In genomic region chr15:50145451-50145872, GRCh38 we compare ENCODE assay signal across 8 cellular contexts. TPM values are rescaled to one million over a fixed set of nuclear protein-coding genes. Genes with fewer than 3 reads are reported as not detected.
A peak's percentile ranks its signal among the peaks of the same experiment; 100 is the strongest.
DNase-seq lines count a peak whose midpoint lies in the region; ATAC-seq, FAIRE-seq and TF ChIP-seq lines count a peak whose summit lies in the region.

No MANE protein-coding gene starts in this region.

- no peak overlapping the region for H3K4me3 ChIP-seq in mammary epithelial cell (replicated peaks in 1 of 3; ENCODE audit: insufficient read depth in 1 of 3, low read depth in 2 of 3, low read length in 3 of 3)
- H3K4me3 ChIP-seq in kidney (ENCODE audit: low read length in 2 of 2): no peak overlapping the region
- no peak overlapping the region for H3K4me3 ChIP-seq in testis

- no peak overlapping the region for H3K9ac ChIP-seq in mammary epithelial cell (ENCODE audit: insufficient read depth, low read length)
- no peak overlapping the region for H3K9ac ChIP-seq in kidney (ENCODE audit: low read length in 2 of 2)

- no peaks in the 10 kb centered on the region for H3K27me3 ChIP-seq in mammary epithelial cell (ENCODE audit: insufficient read depth, low read length)
- no peaks in the 10 kb centered on the region for H3K27me3 ChIP-seq in testis

- no peak overlapping the region for H3K4me2 ChIP-seq in mammary epithelial cell (ENCODE audit: insufficient read depth, low read depth, low read length)

- TF ChIP-seq CTCF in mammary epithelial cell (conservative IDR thresholded peaks at IDR 0.05 in 1 of 2, IDR thresholded peaks at IDR 0.05 in 1 of 2; ENCODE audit: extremely low read depth in 1 of 2, insufficient read depth in 1 of 2, low read depth in 1 of 2, low read length in 2 of 2) (peak; percentile 33 to 48), kidney (IDR thresholded peaks at IDR 0.05; ENCODE audit: borderline replicate concordance, extremely low read depth, insufficient read depth) (peak; percentile 58), testis (IDR thresholded peaks at IDR 0.05) (peak; percentile 45 to 61 (median 55))

- dilution Hi-C loops in mammary epithelial cell (cut with HindIII; ENCODE audit: low sequenced_read_pairs): loop anchor here (10.0 kb wide), 1 partner anchor 159 kb away; no protein-coding TSS in a partner anchor

- peaks cover 10% of the 10 kb centered on the region for H3K4me1 ChIP-seq in mammary epithelial cell (ENCODE audit: insufficient read depth, low read length)
- no peaks in the 10 kb centered on the region for H3K4me1 ChIP-seq in kidney (ENCODE audit: control insufficient read depth in 1 of 2, insufficient read depth in 1 of 2, low read depth in 1 of 2, low read length in 2 of 2)
- no peaks in the 10 kb centered on the region for H3K4me1 ChIP-seq in testis

- 0% methylated on average over 2 of the region's 2 CpGs for whole genome bisulfite sequencing in mammary epithelial cell (ENCODE audit: low coverage, missing lambda C conversion rate)
- WGBS in testis, 2 donors: 23 to 33% methylated on average over 2 of the region's 2 CpGs

- H3K36me3 ChIP-seq in mammary epithelial cell (ENCODE audit: insufficient read depth, low read length): no peaks in the 10 kb centered on the region
- H3K36me3 ChIP-seq in kidney (ENCODE audit: control insufficient read depth in 1 of 2, insufficient read depth in 2 of 2, low read length in 2 of 2): no peaks in the 10 kb centered on the region
- H3K36me3 ChIP-seq in testis (ENCODE audit: low read depth, missing control alignments): no peaks in the 10 kb centered on the region

- CTCF ChIA-PET in mammary epithelial cell (lab: Charles Lee; ENCODE audit: low non-redundant PET): interaction anchor here (0.6 to 0.7 kb wide), 7 partner anchors 171 to 1504 kb away, joined by 3 to 9 read pairs (median 5); no protein-coding TSS in a partner anchor

- H3K9me3 ChIP-seq in mammary epithelial cell (replicated peaks; ENCODE audit: insufficient read depth, low read length) (no peaks in the 10 kb centered on the region), kidney (ENCODE audit: control insufficient read depth in 1 of 2, low read length in 2 of 2) (no peaks in the 10 kb centered on the region), testis (no peaks in the 10 kb centered on the region)

- no peak for TF ChIP-seq POLR2A in testis (IDR thresholded peaks at IDR 0.05)

- H3K27ac ChIP-seq in mammary epithelial cell (ENCODE audit: insufficient read depth, low read depth, low read length) (no peak overlapping the region), kidney (ENCODE audit: low read depth in 2 of 2, low read length in 2 of 2) (no peak overlapping the region), testis (no peak overlapping the region)

- no peak overlapping the region for H2AFZ ChIP-seq in mammary epithelial cell (ENCODE audit: low read depth, low read length)

- no peaks in the 10 kb centered on the region for H3K79me2 ChIP-seq in mammary epithelial cell (ENCODE audit: insufficient read depth, low read length)

- peak; percentile 30 for FAIRE-seq in kidney (lab: Jason Lieb, UNC)

- BruUV-seq in mammary epithelial cell (replicated peaks; lab: Mats Ljungman, UMichigan): no TSS peak

- intact Hi-C loops in mammary epithelial cell (cut with micrococcal nuclease): loop anchor here (1.0 to 10.0 kb wide), 7 partner anchors 241 to 1791 kb away; partner anchors contain the start of genes DTWD1, FAM227B, FGF7 and SHC4
- intact Hi-C loops in kidney (cut with DNase I): no loop called here
- intact Hi-C loops in testis (cut with DNase I; ENCODE audit: low total_unique reads): no loop called here
- intact Hi-C loops in posterior vena cava (cut with DNase I): loop anchor here in 1 of 2 donors (10.0 kb wide), 2 partner anchors 911 to 1281 kb away; no protein-coding TSS in a partner anchor

- peak; percentile 51 for ATAC-seq in HG03175 (IDR thresholded peaks at IDR 0.05; ENCODE audit: unreplicated experiment)

- in situ Hi-C loops in mammary epithelial cell (cut with MboI; ENCODE audit: low sequenced_read_pairs in 2 of 2): loop anchor here (5.0 to 25.0 kb wide), 3 partner anchors 172 to 1283 kb away; no protein-coding TSS in a partner anchor

- peak; percentile 82 for DNase-seq in Daoy (ENCODE audit: low read depth)
- peak; percentile 80 for DNase-seq in NCI-H69 (lab: John Stamatoyannopoulos, UW)
- peak; percentile 63 for DNase-seq in mammary epithelial cell
- no peak for DNase-seq in kidney
- peak; percentile 47 for DNase-seq in testis
- DNase-seq in T-helper 9 cell: no peak
- DNase-seq in posterior vena cava (ENCODE audit: low spot score): no peak

- no peaks in the 10 kb centered on the region for H4K20me1 ChIP-seq in mammary epithelial cell (ENCODE audit: insufficient read depth, low read length)

RNA-seq across cellular contexts. Expression of gene ATP8B4, which starts 26.4 kb away (rescaled TPM):
- total RNA-seq in Daoy (2014; rRNA removed; shearing (Covaris generic)): not detected in 2 replicates
- total RNA-seq in mammary epithelial cell (1 to 10 TPM in 1 of 2 donors, not detected in 1; 2.2 TPM), kidney (12.5 TPM), testis (1 to 10 TPM; 2.4 to 6.1 TPM), posterior vena cava (10 to 100 TPM; 13.8 to 21.1 TPM)
- polyA plus RNA-seq in mammary epithelial cell (not detected), kidney (ENCODE audit: insufficient read depth, low read depth, low replicate concordance) (2.1 TPM), testis (ENCODE audit: insufficient read depth, low read depth, low replicate concordance) (2.5 TPM)
- not detected for polyA minus RNA-seq in mammary epithelial cell

RNA-seq across cellular contexts. Expression of gene SLC27A2, which starts 36.5 kb away (rescaled TPM):
- total RNA-seq in Daoy (2014; rRNA removed; shearing (Covaris generic)): 1.1 and 1.3 TPM in 2 replicates
- 10 to 100 TPM in 1 of 2 donors, under 1 TPM in 1; 0.31 to 19.7 TPM for total RNA-seq in mammary epithelial cell
- polyA plus RNA-seq in mammary epithelial cell: 0.42 TPM
- 4.1 TPM for polyA minus RNA-seq in mammary epithelial cell
- total RNA-seq in kidney: 26.5 TPM
- 31.2 TPM for polyA plus RNA-seq in kidney (ENCODE audit: insufficient read depth, low read depth, low replicate concordance)
- total RNA-seq in testis: 1 to 10 TPM; 2.2 to 2.5 TPM
- 2.1 TPM for polyA plus RNA-seq in testis (ENCODE audit: insufficient read depth, low read depth, low replicate concordance)
- total RNA-seq in posterior vena cava: 1 to 10 TPM in 1 of 2 donors, under 1 TPM in 1; 0.33 to 1.1 TPM

Comparison
In these comparisons a context has a peak if more than half of its experiments do, and no peak if none do; other contexts are left out.
1. DNase-seq: peak in Daoy (single experiment), NCI-H69 (single experiment), mammary epithelial cell (single experiment) and testis (single experiment); none in kidney (single experiment), T-helper 9 cell (single experiment) and posterior vena cava (single experiment).
2. Peak in every context shown above with its lines, with median percentiles within 50 percentile points of each other: CTCF ChIP-seq.